22 cellular contexts compared by ENCODE assay signal in genomic region chr21:19781881-19782652, GRCh38.
"Had no signal": no experiment of that assay in that cellular context is flagged by ENCODE, and none has a peak within 500 bp of the region (broad histone marks: within the 10 kb centered on the region; RNA-seq: fewer than 3 reads in every experiment).

No MANE protein-coding gene starts in this region.

- ATAC-seq: activated CD8-positive, alpha-beta T cell treated with anti-CD3 and anti-CD28 coated beads, Interleukin-2, amount 10 ng/mL, durations not matched to agents 7 days and 5 days; activated naive CD8-positive, alpha-beta T cell treated with anti-CD3 and anti-CD28 coated beads, Interleukin-2, amount 50 U/mL, for 24 hours; esophagus mucosa; left colon; natural killer cell treated with Interleukin-12 subunit alpha and Interleukin-12 subunit beta and Interleukin-15 and Interleukin-18, amount 100 ng/mL, for 72 hours; stimulated activated naive B cell treated with anti-CD40 and anti-IgM and Interleukin-4, amounts not matched to agents 10 μg/mL and 1 μg/mL and 100 μg/mL, for 72 hours had no signal

- H3K4me3 ChIP-seq: lower lobe of right lung, sigmoid colon, thoracic aorta had no signal

- H3K4me1 Mint-ChIP-seq: activated CD4-positive, alpha-beta T cell treated with anti-CD3 and anti-CD28 coated beads, Interleukin-2, amount 10 ng/mL, durations not matched to agents 24 days and 14 days; activated naive CD8-positive, alpha-beta T cell treated with anti-CD3 and anti-CD28 coated beads, Interleukin-2, amount 50 U/mL, for 24 hours; central memory CD8-positive, alpha-beta T cell; mesothelial cell of epicardium; stimulated activated naive B cell treated with anti-CD40 and anti-IgM and Interleukin-4, amounts not matched to agents 10 μg/mL and 1 μg/mL and 100 μg/mL, for 72 hours had no signal

- H3K4me1 ChIP-seq: lower lobe of right lung, sigmoid colon had no signal

- H3K9me3 ChIP-seq: lower lobe of right lung, thoracic aorta had no signal

- H3K27me3 ChIP-seq: brain microvascular endothelial cell, sigmoid colon had no signal

- H3K27me3 Mint-ChIP-seq: activated CD4-positive, alpha-beta T cell treated with anti-CD3 and anti-CD28 coated beads, Interleukin-2, amount 10 ng/mL, durations not matched to agents 24 days and 14 days; activated naive CD8-positive, alpha-beta T cell treated with anti-CD3 and anti-CD28 coated beads, Interleukin-2, amount 50 U/mL, for 24 hours; activated T-cell treated with anti-CD3 and anti-CD28 coated beads, Interleukin-2, amount 50 U/mL, for 24 hours; central memory CD8-positive, alpha-beta T cell; natural killer cell treated with Interleukin-12 subunit alpha and Interleukin-12 subunit beta and Interleukin-15 and Interleukin-18, amount 100 ng/mL, for 72 hours; stimulated activated naive B cell treated with anti-CD40 and anti-IgM and Interleukin-4, amounts not matched to agents 10 μg/mL and 1 μg/mL and 100 μg/mL, for 72 hours had no signal

- H3K27ac ChIP-seq: brain microvascular endothelial cell, lower lobe of right lung, sigmoid colon, thoracic aorta had no signal

- H3K36me3 Mint-ChIP-seq: mesothelial cell of epicardium; stimulated activated naive B cell treated with anti-CD40 and anti-IgM and Interleukin-4, amounts not matched to agents 10 μg/mL and 1 μg/mL and 100 μg/mL, for 72 hours had no signal

- H3K36me3 ChIP-seq: brain microvascular endothelial cell, lower lobe of right lung, sigmoid colon, thoracic aorta had no signal

- H3K4me3 Mint-ChIP-seq: activated CD4-positive, alpha-beta T cell treated with anti-CD3 and anti-CD28 coated beads, Interleukin-2, amount 10 ng/mL, durations not matched to agents 24 days and 14 days; activated CD8-positive, alpha-beta T cell treated with anti-CD3 and anti-CD28 coated beads, Interleukin-2, amount 10 ng/mL, durations not matched to agents 7 days and 5 days; activated naive CD4-positive, alpha-beta T cell treated with anti-CD3 and anti-CD28 coated beads for 36 hours; activated naive CD8-positive, alpha-beta T cell treated with anti-CD3 and anti-CD28 coated beads, Interleukin-2, amount 50 U/mL, for 24 hours; activated T-cell treated with anti-CD3 and anti-CD28 coated beads, Interleukin-2, amount 50 U/mL, for 24 hours; central memory CD8-positive, alpha-beta T cell; mesothelial cell of epicardium; natural killer cell treated with Interleukin-12 subunit alpha and Interleukin-12 subunit beta and Interleukin-15 and Interleukin-18, amount 100 ng/mL, for 72 hours; stimulated activated naive B cell treated with anti-CD40 and anti-IgM and Interleukin-4, amounts not matched to agents 10 μg/mL and 1 μg/mL and 100 μg/mL, for 72 hours had no signal

- H3K27ac Mint-ChIP-seq: activated CD4-positive, alpha-beta T cell treated with anti-CD3 and anti-CD28 coated beads, Interleukin-2, amount 10 ng/mL, durations not matched to agents 24 days and 14 days; activated CD8-positive, alpha-beta T cell treated with anti-CD3 and anti-CD28 coated beads, Interleukin-2, amount 10 ng/mL, durations not matched to agents 7 days and 5 days; activated naive CD4-positive, alpha-beta T cell treated with anti-CD3 and anti-CD28 coated beads for 36 hours; activated naive CD8-positive, alpha-beta T cell treated with anti-CD3 and anti-CD28 coated beads, Interleukin-2, amount 50 U/mL, for 24 hours; activated T-cell treated with anti-CD3 and anti-CD28 coated beads, Interleukin-2, amount 50 U/mL, for 24 hours; activated T-helper 2 cell treated with anti-CD3 and anti-CD28 coated beads, Interferon-gamma antibody, Interleukin-2, Interleukin-4, amounts not matched to agents 10 μg/mL and 5 μg/mL and 100 μg/mL, durations not matched to agents 14 hours and 24 hours and 36 hours; mesothelial cell of epicardium; natural killer cell treated with Interleukin-12 subunit alpha and Interleukin-12 subunit beta and Interleukin-15 and Interleukin-18, amount 100 ng/mL, for 72 hours; stimulated activated naive B cell treated with anti-CD40 and anti-IgM and Interleukin-4, amounts not matched to agents 10 μg/mL and 1 μg/mL and 100 μg/mL, for 72 hours had no signal

- DNase-seq: activated CD4-positive, alpha-beta T cell treated with anti-CD3 and anti-CD28 coated beads, Interleukin-2, amount 10 ng/mL, durations not matched to agents 24 days and 14 days; activated CD4-positive, CD25-positive, alpha-beta regulatory T cell; activated CD8-positive, alpha-beta T cell treated with anti-CD3 and anti-CD28 coated beads, Interleukin-2, amount 10 ng/mL, durations not matched to agents 7 days and 5 days; activated naive CD4-positive, alpha-beta T cell treated with anti-CD3 and anti-CD28 coated beads for 36 hours; activated naive CD8-positive, alpha-beta T cell treated with anti-CD3 and anti-CD28 coated beads, Interleukin-2, amount 50 U/mL, for 24 hours; activated T-cell treated with anti-CD3 and anti-CD28 coated beads, Interleukin-2, amount 50 U/mL, for 24 hours; aorta; brain microvascular endothelial cell; cortex of kidney; effector CD4-positive, alpha-beta T cell; left colon; lower lobe of right lung; sigmoid colon; stimulated activated naive B cell treated with anti-CD40 and anti-IgM and Interleukin-4, amounts not matched to agents 10 μg/mL and 1 μg/mL and 100 μg/mL, for 72 hours; T-helper 1 cell; T-helper 9 cell had no signal
